In genomic region chr1:104720701-104721100, GRCh38 we compare ENCODE assay signal across 18 cellular contexts.
DNase-seq lines count a peak whose midpoint lies in the region; ATAC-seq and TF ChIP-seq lines count a peak whose summit lies in the region.
"Had no signal": no experiment of that assay in that cellular context is flagged by ENCODE, and none has a peak within 500 bp of the region (broad histone marks: within the 10 kb centered on the region; RNA-seq: fewer than 3 reads in every experiment).

No MANE protein-coding gene starts in this region.

- in situ Hi-C loops in IMR-90 (cut with MboI; ENCODE audit: low sequenced_read_pairs): no loop called here

- dilution Hi-C loops in IMR-90 (cut with HindIII; ENCODE audit: low sequenced_read_pairs, unreplicated experiment): no loop called here

- no peaks in the 10 kb centered on the region for H3K27me3 ChIP-seq in IMR-90 (ENCODE audit: control insufficient read depth, insufficient read depth, low read length)

- POLR2A ChIA-PET in IMR-90 (lab: Charles Lee; ENCODE audit: unreplicated experiment): no interaction called here

- no peak overlapping the region for H2BK5ac ChIP-seq in IMR-90 (ENCODE audit: low read depth, low read length, poor library complexity, severe bottlenecking)

- ATAC-seq in IMR-90 (ENCODE audit: low read depth) (no peak), HG03457 (IDR thresholded peaks at IDR 0.05; ENCODE audit: unreplicated experiment) (no peak)

- CTCF ChIA-PET in IMR-90 (lab: Yijun Ruan, JAX): no interaction called here

- no peak overlapping the region for H3K4me2 ChIP-seq in IMR-90 (ENCODE audit: low read depth, low read length)

- no peaks in the 10 kb centered on the region for H3K79me1 ChIP-seq in IMR-90 (ENCODE audit: low read depth in 1 of 2, low read length in 2 of 2)

- no TSS peak for BruUV-seq in IMR-90 (replicated peaks; lab: Mats Ljungman, UMichigan)

- H2AK5ac ChIP-seq in IMR-90 (ENCODE audit: low read depth, low read length): no peak overlapping the region

- H3K4me3 ChIP-seq in IMR-90 (ENCODE audit: insufficient read depth, low read depth, low read length) (no peak overlapping the region), SK-N-MC (no peak overlapping the region)
- H3K4me3 ChIP-seq: HAP-1 had no signal

- intact Hi-C loops in IMR-90 (cut with micrococcal nuclease): no loop called here

- no CpG with 5 or more reads among the region's 5 CpGs for WGBS in IMR-90 (ENCODE audit: extremely low coverage in 2 of 2, insufficient read length in 1 of 2), 2 experiments

- no peak overlapping the region for H3K23ac ChIP-seq in IMR-90 (ENCODE audit: low read depth, low read length)

- no peak overlapping the region for H3K14ac ChIP-seq in IMR-90 (replicated peaks; ENCODE audit: low read depth, low read length)

- TF ChIP-seq RAD21 in IMR-90 (IDR thresholded peaks at IDR 0.05; ENCODE audit: low read length): no peak

- TF ChIP-seq CTCF in IMR-90 (conservative IDR thresholded peaks at IDR 0.05; ENCODE audit: low read depth, low read length): no peak

- peak; percentile 20 for DNase-seq in DMS53 (lab: John Stamatoyannopoulos, UW)
- no peak for DNase-seq in DMS53 treated with DMSO at 0.1 percent for 48 hours (lab: John Stamatoyannopoulos, UW; ENCODE audit: unreplicated experiment)
- no peak for DNase-seq in IMR-90
- no peak for DNase-seq in SK-N-MC (ENCODE audit: low read depth, low spot score)
- peak; percentile 8 for DNase-seq in fibroblast of gingiva (ENCODE audit: low read depth)
- no peak for DNase-seq in DMS153 treated with DMSO at 0.1 percent for 48 hours (lab: John Stamatoyannopoulos, UW; ENCODE audit: unreplicated experiment)
- no peak for DNase-seq in NCI-H446 (lab: John Stamatoyannopoulos, UW)
- DNase-seq: C1 segment of cervical spinal cord; Calu3; CD4-positive, alpha-beta memory T cell; COR-L47; DMS79 treated with DMSO at 0.1 percent for 48 hours; GF-D8; GOT3; HFFc6 had no signal

- no peak overlapping the region for H4K91ac ChIP-seq in IMR-90 (ENCODE audit: insufficient read depth, low read depth, low read length)

- no peak overlapping the region for H3K9ac ChIP-seq in IMR-90 (ENCODE audit: low read depth, low read length)
- H3K9ac ChIP-seq in SK-N-MC (ENCODE audit: insufficient read length): no peak overlapping the region

- H3K18ac ChIP-seq in IMR-90 (ENCODE audit: low read depth, low read length): no peak overlapping the region

- no peak overlapping the region for H2BK15ac ChIP-seq in IMR-90 (ENCODE audit: low read depth, low read length)

- no peak overlapping the region for H2BK20ac ChIP-seq in IMR-90 (ENCODE audit: low read depth, low read length)

- H3K9me1 ChIP-seq in IMR-90 (ENCODE audit: insufficient read depth, low read length): no peaks in the 10 kb centered on the region

- no peaks in the 10 kb centered on the region for H4K20me1 ChIP-seq in IMR-90 (ENCODE audit: insufficient read depth, low read length)

- TF ChIP-seq POLR2A in IMR-90 (IDR thresholded peaks at IDR 0.05; ENCODE audit: low read depth, low read length): no peak

- H2AFZ ChIP-seq in IMR-90 (replicated peaks; ENCODE audit: low read length, poor library complexity): no peak overlapping the region

- H3K56ac ChIP-seq in IMR-90 (ENCODE audit: extremely low read depth, insufficient read depth, low read length): no peak overlapping the region

- no peaks in the 10 kb centered on the region for H3K36me3 ChIP-seq in IMR-90 (ENCODE audit: control insufficient read depth, insufficient read depth, low read length)
- H3K36me3 ChIP-seq in SK-N-MC (ENCODE audit: insufficient read depth, low read length): no peaks in the 10 kb centered on the region
- H3K36me3 ChIP-seq: HAP-1 had no signal

- H3K9me3 ChIP-seq in IMR-90 (ENCODE audit: control insufficient read depth, insufficient read depth, low read length): peaks cover 4% of the 10 kb centered on the region
- no peaks in the 10 kb centered on the region for H3K9me3 ChIP-seq in SK-N-MC (ENCODE audit: low read depth, low read length)
- H3K9me3 ChIP-seq: HAP-1 had no signal

- H3K4ac ChIP-seq in IMR-90 (ENCODE audit: low read depth, low read length): no peak overlapping the region

- no peak overlapping the region for H4K8ac ChIP-seq in IMR-90 (ENCODE audit: low read depth in 2 of 2, low read length in 2 of 2)

- no peak overlapping the region for H2BK120ac ChIP-seq in IMR-90 (ENCODE audit: low read depth, low read length)

- no peak overlapping the region for H4K5ac ChIP-seq in IMR-90 (ENCODE audit: low read depth, low read length)

- no peak overlapping the region for H3K27ac ChIP-seq in IMR-90 (ENCODE audit: insufficient read depth, low read length)
- peak overlapping the region; percentile 55; the same call in 1 of the 2 replicates for H3K27ac ChIP-seq in SK-N-MC
- H3K27ac ChIP-seq: 22Rv1 had no signal

- H2AK9ac ChIP-seq in IMR-90 (replicated peaks; ENCODE audit: low read depth, low read length, poor library complexity): no peak overlapping the region

- H3K4me1 ChIP-seq in IMR-90 (ENCODE audit: control insufficient read depth, insufficient read depth, low read length): no peaks in the 10 kb centered on the region
- H3K4me1 ChIP-seq: HAP-1 had no signal

TF ChIP-seq in IMR-90, 13 proteins besides CTCF, POLR2A, EP300 and RAD21:
- TF ChIP-seq MAFK (IDR thresholded peaks at IDR 0.05; ENCODE audit: low read depth, low read length) (peak; percentile 22; the same call in 1 of the 2 replicates), FOS (IDR thresholded peaks at IDR 0.05; ENCODE audit: low read depth, low read length) (no peak), NFE2L2 (IDR thresholded peaks at IDR 0.05; ENCODE audit: low read depth, low read length) (peak; percentile 70)

Comparison
In these comparisons a context has a peak if more than half of its experiments do, and no peak if none do; other contexts are left out.
1. DNase-seq: peak in DMS53 (single experiment) and fibroblast of gingiva (single experiment); none in DMS53 treated with DMSO at 0.1 percent for 48 hours (single experiment), IMR-90 (single experiment), SK-N-MC (single experiment), DMS153 treated with DMSO at 0.1 percent for 48 hours (single experiment) and NCI-H446 (0 of 2).